Comparison of ENCODE assay signal across 8 cellular contexts in the genomic region with DNA sequence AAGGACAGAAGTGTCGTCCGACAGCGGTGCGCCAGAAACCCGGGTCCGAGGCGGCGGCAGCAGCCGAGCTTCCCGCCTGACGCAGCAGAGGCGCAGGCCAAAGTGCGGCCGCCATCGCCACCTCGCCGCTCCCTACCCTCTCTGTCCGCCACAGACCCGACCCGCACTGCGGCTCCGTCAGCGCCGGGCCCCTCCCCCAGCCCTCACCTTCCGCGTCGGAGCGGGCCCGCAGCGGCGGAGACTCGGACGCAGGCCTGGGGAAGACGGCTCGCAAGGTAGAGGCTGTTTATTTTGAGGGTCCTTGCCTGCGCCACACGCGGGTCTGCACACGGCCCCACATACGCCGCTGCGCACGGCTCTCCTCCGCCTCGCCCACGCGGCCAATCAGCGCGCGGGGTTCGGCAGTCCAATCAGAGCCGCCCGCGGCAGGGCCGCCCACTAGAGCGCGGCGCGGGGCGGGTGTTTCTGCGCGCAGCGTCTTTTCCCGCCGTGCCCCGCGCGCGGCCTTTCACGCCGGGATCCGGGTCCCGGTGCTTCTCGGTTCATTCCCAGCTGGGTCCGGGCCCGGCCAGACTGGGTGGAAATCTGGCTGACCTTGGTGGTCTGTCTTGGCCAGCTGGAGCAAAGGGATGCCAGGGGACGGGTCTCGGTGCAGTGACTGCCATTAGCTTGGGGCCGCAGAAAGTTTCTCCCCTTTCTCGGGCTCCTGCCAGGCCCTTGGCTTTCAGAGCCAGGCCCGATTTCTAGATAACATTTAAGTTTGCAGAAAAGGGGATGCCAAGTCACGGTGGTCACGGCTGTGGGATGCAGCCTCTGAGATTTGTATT. TPM values are rescaled to one million over a fixed set of nuclear protein-coding genes. Genes with fewer than 3 reads are reported as not detected.
DNase-seq lines count a peak whose midpoint lies in the region; ATAC-seq and TF ChIP-seq lines count a peak whose summit lies in the region.

A gene (minus strand): TSS at position 328 of the 827 bp plus-strand sequence. CDS start 12,139 bp downstream, outside the sequence.

- H3K27ac Mint-ChIP-seq in naive thymus-derived CD4-positive, alpha-beta T cell = peak within 1 kb of the TSS; percentile 91 to 99 (median 97)
- H3K27ac Mint-ChIP-seq in stimulated activated memory B cell treated with anti-CD40 and anti-IgM and Interleukin-4, amounts not matched to agents 10 μg/mL and 1 μg/mL and 100 μg/mL, for 72 hours = peak within 1 kb of the TSS; percentile 100

- H3K4me1 ChIP-seq in naive thymus-derived CD4-positive, alpha-beta T cell (ENCODE audit: control insufficient read depth in 2 of 2, insufficient read depth in 2 of 2, low read length in 2 of 2) = peaks cover 18 to 27% of the 10 kb centered on the region in 2 donors

- H3K4me3 Mint-ChIP-seq in naive thymus-derived CD4-positive, alpha-beta T cell = peak within 1 kb of the TSS; percentile 93 to 99 (median 96)
- peak within 1 kb of the TSS; percentile 95 for H3K4me3 Mint-ChIP-seq in stimulated activated memory B cell treated with anti-CD40 and anti-IgM and Interleukin-4, amounts not matched to agents 10 μg/mL and 1 μg/mL and 100 μg/mL, for 72 hours

- H3K27ac ChIP-seq in naive thymus-derived CD4-positive, alpha-beta T cell (ENCODE audit: low read depth, low read length) = peak within 1 kb of the TSS; percentile 100

- peak within 1 kb of the TSS; percentile 98 for H3K4me3 ChIP-seq in LNCaP clone FGC (ENCODE audit: low read depth, low read length)
- H3K4me3 ChIP-seq in naive thymus-derived CD4-positive, alpha-beta T cell (ENCODE audit: low read length) = peak within 1 kb of the TSS; percentile 74

- H3K27me3 ChIP-seq in naive thymus-derived CD4-positive, alpha-beta T cell (ENCODE audit: control insufficient read depth in 2 of 2, insufficient read depth in 2 of 2, low read length in 2 of 2) = no peaks in the 10 kb centered on the region

- H3K36me3 ChIP-seq in naive thymus-derived CD4-positive, alpha-beta T cell (ENCODE audit: control insufficient read depth in 2 of 3, insufficient read depth in 3 of 3, low read length in 3 of 3) = peaks cover 0 to 16% (median 4%) of the 10 kb centered on the region in 3 experiments

- no peaks in the 10 kb centered on the region for H3K27me3 Mint-ChIP-seq in naive thymus-derived CD4-positive, alpha-beta T cell
- H3K27me3 Mint-ChIP-seq in stimulated activated memory B cell treated with anti-CD40 and anti-IgM and Interleukin-4, amounts not matched to agents 10 μg/mL and 1 μg/mL and 100 μg/mL, for 72 hours = no peaks in the 10 kb centered on the region

- H3K4me1 Mint-ChIP-seq in naive thymus-derived CD4-positive, alpha-beta T cell = peaks cover 32 to 48% (median 42%) of the 10 kb centered on the region in 7 donors
- peaks cover 51% of the 10 kb centered on the region for H3K4me1 Mint-ChIP-seq in stimulated activated memory B cell treated with anti-CD40 and anti-IgM and Interleukin-4, amounts not matched to agents 10 μg/mL and 1 μg/mL and 100 μg/mL, for 72 hours

- DNase-seq in Daoy (ENCODE audit: low read depth) (peak; percentile 98), GOT3 (lab: John Stamatoyannopoulos, UW) (peak; percentile 68), LNCaP clone FGC (ENCODE audit: low read depth) (peak; percentile 83), RPMI8226 (peak; percentile 97), fibroblast of gingiva (ENCODE audit: low read depth) (peak; percentile 96)
- peak; percentile 80 to 93 for DNase-seq in activated T-helper 1 cell treated with anti-CD3 and anti-CD28 coated beads, Interleukin-2, amount 50 U/mL, for 16 hours (ENCODE audit: low read depth in 1 of 2, low spot score in 1 of 2)
- peak; percentile 90 to 96 (median 94) for DNase-seq in naive thymus-derived CD4-positive, alpha-beta T cell

- peak; percentile 100 for ATAC-seq in naive thymus-derived CD4-positive, alpha-beta T cell
- ATAC-seq in stimulated activated memory B cell treated with anti-CD40 and anti-IgM and Interleukin-4, amounts not matched to agents 10 μg/mL and 1 μg/mL and 100 μg/mL, for 72 hours = peak; percentile 100

- POLR2A ChIA-PET in naive thymus-derived CD4-positive, alpha-beta T cell (lab: Charles Lee) = interaction anchor here (0.6 to 4.9 kb wide), 23 partner anchors 8 to 707 kb away, joined by 3 to 106 read pairs (median 4); a partner anchor contains a TSS

- no peak for TF ChIP-seq CTCF in LNCaP clone FGC (IDR thresholded peaks at IDR 0.05; ENCODE audit: control insufficient read depth, extremely low read depth, insufficient read depth)

- CTCF ChIA-PET in naive thymus-derived CD4-positive, alpha-beta T cell (lab: Charles Lee) = interaction anchor here (0.7 to 1.6 kb wide), 2 partner anchors 22 to 66 kb away, joined by 3 to 8 read pairs; a partner anchor contains a TSS

- peaks cover 0 to 27% (median 23%) of the 10 kb centered on the region in 5 donors for H3K36me3 Mint-ChIP-seq in naive thymus-derived CD4-positive, alpha-beta T cell
- H3K36me3 Mint-ChIP-seq in stimulated activated memory B cell treated with anti-CD40 and anti-IgM and Interleukin-4, amounts not matched to agents 10 μg/mL and 1 μg/mL and 100 μg/mL, for 72 hours = peaks cover 33% of the 10 kb centered on the region

- intact Hi-C loops in naive thymus-derived CD4-positive, alpha-beta T cell (cut with micrococcal nuclease) = loop anchor here (1.0 to 10.0 kb wide), 19 partner anchors 22 to 1129 kb away; a partner anchor contains a TSS

- no peaks in the 10 kb centered on the region for H3K9me3 Mint-ChIP-seq in naive thymus-derived CD4-positive, alpha-beta T cell
- no peaks in the 10 kb centered on the region for H3K9me3 Mint-ChIP-seq in stimulated activated memory B cell treated with anti-CD40 and anti-IgM and Interleukin-4, amounts not matched to agents 10 μg/mL and 1 μg/mL and 100 μg/mL, for 72 hours

- H3K9me3 ChIP-seq in naive thymus-derived CD4-positive, alpha-beta T cell (ENCODE audit: control insufficient read depth in 2 of 3, low read length in 3 of 3) = no peaks in the 10 kb centered on the region

RNA-seq across cellular contexts. Expression of the gene that starts here (rescaled TPM):
- total RNA-seq in Daoy (2014; rRNA removed; shearing (Covaris generic)) = 520 and 547 TPM in 2 replicates
- 100 to 1,000 TPM; 259 to 366 (median 327) TPM for total RNA-seq in naive thymus-derived CD4-positive, alpha-beta T cell
- polyA plus RNA-seq in naive thymus-derived CD4-positive, alpha-beta T cell = 1,000 to 10,000 TPM in 1 of 2 donors, 100 to 1,000 TPM in 1; 935 to 1,159 TPM

Comparison
In these comparisons a context has a peak if more than half of its experiments do, and no peak if none do; other contexts are left out.
1. Peak in every context shown above with its lines: DNase-seq, ATAC-seq, H3K4me3 ChIP-seq and H3K27ac ChIP-seq.